Comparison of ENCODE assay signal across 2 cellular contexts in the genomic region with DNA sequence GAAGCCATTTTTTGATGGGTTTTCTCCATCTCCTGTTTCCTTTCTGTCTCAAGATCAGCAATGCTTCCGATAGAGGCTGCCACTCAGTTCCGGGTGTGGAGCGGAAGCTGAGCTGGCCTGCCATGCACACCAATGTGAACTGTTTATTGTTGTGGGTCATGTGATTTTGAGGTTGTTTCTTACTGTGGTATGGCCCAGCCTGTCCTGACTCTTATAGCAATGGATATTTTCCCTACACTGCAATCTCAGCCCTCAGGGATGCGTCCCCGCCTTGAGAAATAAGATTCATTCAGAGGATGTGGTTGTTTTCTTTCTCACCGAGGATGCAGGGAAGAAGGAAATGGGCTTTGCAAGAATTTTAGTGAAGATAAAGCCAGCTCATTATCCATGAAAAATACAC.
TF ChIP-seq lines count a peak whose summit lies in the region.

No MANE protein-coding gene starts in this region.

TF ChIP-seq in SK-N-SH, 30 proteins besides CTCF, POLR2A, EP300 and RAD21 (continued from another document):
- TF ChIP-seq, protein P1, sequence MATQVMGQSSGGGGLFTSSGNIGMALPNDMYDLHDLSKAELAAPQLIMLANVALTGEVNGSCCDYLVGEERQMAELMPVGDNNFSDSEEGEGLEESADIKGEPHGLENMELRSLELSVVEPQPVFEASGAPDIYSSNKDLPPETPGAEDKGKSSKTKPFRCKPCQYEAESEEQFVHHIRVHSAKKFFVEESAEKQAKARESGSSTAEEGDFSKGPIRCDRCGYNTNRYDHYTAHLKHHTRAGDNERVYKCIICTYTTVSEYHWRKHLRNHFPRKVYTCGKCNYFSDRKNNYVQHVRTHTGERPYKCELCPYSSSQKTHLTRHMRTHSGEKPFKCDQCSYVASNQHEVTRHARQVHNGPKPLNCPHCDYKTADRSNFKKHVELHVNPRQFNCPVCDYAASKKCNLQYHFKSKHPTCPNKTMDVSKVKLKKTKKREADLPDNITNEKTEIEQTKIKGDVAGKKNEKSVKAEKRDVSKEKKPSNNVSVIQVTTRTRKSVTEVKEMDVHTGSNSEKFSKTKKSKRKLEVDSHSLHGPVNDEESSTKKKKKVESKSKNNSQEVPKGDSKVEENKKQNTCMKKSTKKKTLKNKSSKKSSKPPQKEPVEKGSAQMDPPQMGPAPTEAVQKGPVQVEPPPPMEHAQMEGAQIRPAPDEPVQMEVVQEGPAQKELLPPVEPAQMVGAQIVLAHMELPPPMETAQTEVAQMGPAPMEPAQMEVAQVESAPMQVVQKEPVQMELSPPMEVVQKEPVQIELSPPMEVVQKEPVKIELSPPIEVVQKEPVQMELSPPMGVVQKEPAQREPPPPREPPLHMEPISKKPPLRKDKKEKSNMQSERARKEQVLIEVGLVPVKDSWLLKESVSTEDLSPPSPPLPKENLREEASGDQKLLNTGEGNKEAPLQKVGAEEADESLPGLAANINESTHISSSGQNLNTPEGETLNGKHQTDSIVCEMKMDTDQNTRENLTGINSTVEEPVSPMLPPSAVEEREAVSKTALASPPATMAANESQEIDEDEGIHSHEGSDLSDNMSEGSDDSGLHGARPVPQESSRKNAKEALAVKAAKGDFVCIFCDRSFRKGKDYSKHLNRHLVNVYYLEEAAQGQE (IDR thresholded peaks at IDR 0.05; ENCODE audit: low read depth, low read length), result no peak
- no peak for TF ChIP-seq ELF1 (IDR thresholded peaks at IDR 0.05)
- no peak for TF ChIP-seq SIN3A (IDR thresholded peaks at IDR 0.05; ENCODE audit: borderline replicate concordance, low read depth, low read length)
- TF ChIP-seq TCF12 (IDR thresholded peaks at IDR 0.05), result no peak
- TF ChIP-seq, protein P2, sequence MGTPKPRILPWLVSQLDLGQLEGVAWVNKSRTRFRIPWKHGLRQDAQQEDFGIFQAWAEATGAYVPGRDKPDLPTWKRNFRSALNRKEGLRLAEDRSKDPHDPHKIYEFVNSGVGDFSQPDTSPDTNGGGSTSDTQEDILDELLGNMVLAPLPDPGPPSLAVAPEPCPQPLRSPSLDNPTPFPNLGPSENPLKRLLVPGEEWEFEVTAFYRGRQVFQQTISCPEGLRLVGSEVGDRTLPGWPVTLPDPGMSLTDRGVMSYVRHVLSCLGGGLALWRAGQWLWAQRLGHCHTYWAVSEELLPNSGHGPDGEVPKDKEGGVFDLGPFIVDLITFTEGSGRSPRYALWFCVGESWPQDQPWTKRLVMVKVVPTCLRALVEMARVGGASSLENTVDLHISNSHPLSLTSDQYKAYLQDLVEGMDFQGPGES (IDR thresholded peaks at IDR 0.05; ENCODE audit: low read depth, low read length), result no peak
- TF ChIP-seq GATA2 (CRISPR knock-in tag; IDR thresholded peaks at IDR 0.05), result no peak
- no peak for TF ChIP-seq RFX5 (IDR thresholded peaks at IDR 0.05; ENCODE audit: low read length)
- no peak for TF ChIP-seq FOSL2 (IDR thresholded peaks at IDR 0.05; ENCODE audit: borderline replicate concordance, low read depth)
- TF ChIP-seq TEAD4 (IDR thresholded peaks at IDR 0.05; ENCODE audit: borderline replicate concordance, insufficient read depth), result no peak

TF ChIP-seq in SK-N-SH treated with all-trans-retinoic acid at 6 μM for 48 hours, 23 proteins besides CTCF, POLR2A, EP300 and RAD21 (continued from another document):
- TF ChIP-seq, protein P3, sequence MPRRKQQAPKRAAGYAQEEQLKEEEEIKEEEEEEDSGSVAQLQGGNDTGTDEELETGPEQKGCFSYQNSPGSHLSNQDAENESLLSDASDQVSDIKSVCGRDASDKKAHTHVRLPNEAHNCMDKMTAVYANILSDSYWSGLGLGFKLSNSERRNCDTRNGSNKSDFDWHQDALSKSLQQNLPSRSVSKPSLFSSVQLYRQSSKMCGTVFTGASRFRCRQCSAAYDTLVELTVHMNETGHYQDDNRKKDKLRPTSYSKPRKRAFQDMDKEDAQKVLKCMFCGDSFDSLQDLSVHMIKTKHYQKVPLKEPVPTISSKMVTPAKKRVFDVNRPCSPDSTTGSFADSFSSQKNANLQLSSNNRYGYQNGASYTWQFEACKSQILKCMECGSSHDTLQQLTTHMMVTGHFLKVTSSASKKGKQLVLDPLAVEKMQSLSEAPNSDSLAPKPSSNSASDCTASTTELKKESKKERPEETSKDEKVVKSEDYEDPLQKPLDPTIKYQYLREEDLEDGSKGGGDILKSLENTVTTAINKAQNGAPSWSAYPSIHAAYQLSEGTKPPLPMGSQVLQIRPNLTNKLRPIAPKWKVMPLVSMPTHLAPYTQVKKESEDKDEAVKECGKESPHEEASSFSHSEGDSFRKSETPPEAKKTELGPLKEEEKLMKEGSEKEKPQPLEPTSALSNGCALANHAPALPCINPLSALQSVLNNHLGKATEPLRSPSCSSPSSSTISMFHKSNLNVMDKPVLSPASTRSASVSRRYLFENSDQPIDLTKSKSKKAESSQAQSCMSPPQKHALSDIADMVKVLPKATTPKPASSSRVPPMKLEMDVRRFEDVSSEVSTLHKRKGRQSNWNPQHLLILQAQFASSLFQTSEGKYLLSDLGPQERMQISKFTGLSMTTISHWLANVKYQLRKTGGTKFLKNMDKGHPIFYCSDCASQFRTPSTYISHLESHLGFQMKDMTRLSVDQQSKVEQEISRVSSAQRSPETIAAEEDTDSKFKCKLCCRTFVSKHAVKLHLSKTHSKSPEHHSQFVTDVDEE (CRISPR knock-in tag; IDR thresholded peaks at IDR 0.05), result no peak
- TF ChIP-seq ZNF70 (CRISPR knock-in tag; IDR thresholded peaks at IDR 0.05) (no peak), OSR1 (CRISPR knock-in tag; IDR thresholded peaks at IDR 0.05) (no peak), GLIS3 (CRISPR knock-in tag; IDR thresholded peaks at IDR 0.05) (no peak)
- TF ChIP-seq, protein P4, sequence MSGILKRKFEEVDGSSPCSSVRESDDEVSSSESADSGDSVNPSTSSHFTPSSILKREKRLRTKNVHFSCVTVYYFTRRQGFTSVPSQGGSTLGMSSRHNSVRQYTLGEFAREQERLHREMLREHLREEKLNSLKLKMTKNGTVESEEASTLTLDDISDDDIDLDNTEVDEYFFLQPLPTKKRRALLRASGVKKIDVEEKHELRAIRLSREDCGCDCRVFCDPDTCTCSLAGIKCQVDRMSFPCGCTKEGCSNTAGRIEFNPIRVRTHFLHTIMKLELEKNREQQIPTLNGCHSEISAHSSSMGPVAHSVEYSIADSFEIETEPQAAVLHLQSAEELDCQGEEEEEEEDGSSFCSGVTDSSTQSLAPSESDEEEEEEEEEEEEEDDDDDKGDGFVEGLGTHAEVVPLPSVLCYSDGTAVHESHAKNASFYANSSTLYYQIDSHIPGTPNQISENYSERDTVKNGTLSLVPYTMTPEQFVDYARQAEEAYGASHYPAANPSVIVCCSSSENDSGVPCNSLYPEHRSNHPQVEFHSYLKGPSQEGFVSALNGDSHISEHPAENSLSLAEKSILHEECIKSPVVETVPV (CRISPR knock-in tag; IDR thresholded peaks at IDR 0.05), result no peak
